19 cellular contexts compared by ENCODE assay signal in the genomic region with DNA sequence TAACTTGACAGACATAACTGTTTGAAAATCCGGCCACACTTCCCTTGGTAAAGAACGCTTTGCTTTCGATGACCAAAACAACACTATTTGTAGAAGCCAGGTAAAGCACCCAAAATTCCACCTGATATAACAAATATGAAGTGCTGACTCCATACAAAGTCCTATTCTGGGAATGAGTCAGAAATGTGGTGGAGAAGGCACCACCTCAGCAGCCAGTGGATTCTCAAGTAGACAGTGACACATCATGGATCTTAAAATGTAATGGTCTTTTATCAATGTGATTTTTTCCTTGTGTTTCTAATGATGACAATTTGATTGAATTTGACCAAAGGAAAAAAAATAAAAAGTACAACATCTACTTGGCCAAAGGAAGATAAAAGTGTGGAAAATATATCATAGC.
A peak's percentile ranks its signal among the peaks of the same experiment; 100 is the strongest.
DNase-seq lines count a peak whose midpoint lies in the region; ATAC-seq, FAIRE-seq and TF ChIP-seq lines count a peak whose summit lies in the region.
"Had no signal": no experiment of that assay in that cellular context is flagged by ENCODE, and none has a peak within 500 bp of the region (broad histone marks: within the 10 kb centered on the region; RNA-seq: fewer than 3 reads in every experiment).

No MANE protein-coding gene starts in this region.

- peak overlapping the region; percentile 38 for H2AK5ac ChIP-seq in IMR-90 (ENCODE audit: low read depth, low read length)

- peak overlapping the region; percentile 99; the same call in 1 of the 2 replicates for H4K5ac ChIP-seq in IMR-90 (ENCODE audit: low read depth, low read length)

- H2AFZ ChIP-seq in IMR-90 (replicated peaks; ENCODE audit: low read length, poor library complexity) (no peak overlapping the region), keratinocyte (ENCODE audit: control insufficient read depth, low read length) (no peak overlapping the region)
- H2AFZ ChIP-seq: neural progenitor cell had no signal

- H3K9me1 ChIP-seq in IMR-90 (ENCODE audit: insufficient read depth, low read length) (peaks cover 10% of the 10 kb centered on the region), keratinocyte (ENCODE audit: control insufficient read depth, extremely low read depth, insufficient read depth, low read length) (no peaks in the 10 kb centered on the region)

- peak overlapping the region; percentile 97 for H2BK120ac ChIP-seq in IMR-90 (ENCODE audit: low read depth, low read length)

- H4K20me1 ChIP-seq in IMR-90 (ENCODE audit: insufficient read depth, low read length) = no peaks in the 10 kb centered on the region
- no peaks in the 10 kb centered on the region for H4K20me1 ChIP-seq in keratinocyte (ENCODE audit: control insufficient read depth, extremely low read depth, insufficient read depth, low read length)

- dilution Hi-C loops in IMR-90 (cut with HindIII; ENCODE audit: low sequenced_read_pairs, unreplicated experiment) = no loop called here
- dilution Hi-C loops in keratinocyte (cut with MboI; ENCODE audit: extremely low pct_ligation_motif_present, low sequenced_read_pairs) = no loop called here

- H2BK20ac ChIP-seq in IMR-90 (ENCODE audit: low read depth, low read length) = peak overlapping the region; percentile 93

- H2AK9ac ChIP-seq in IMR-90 (replicated peaks; ENCODE audit: low read depth, low read length, poor library complexity) = no peak overlapping the region

- H2BK15ac ChIP-seq in IMR-90 (ENCODE audit: low read depth, low read length) = peak overlapping the region; percentile 64; the same call in 2 of the 3 replicates

- TF ChIP-seq POLR2A in IMR-90 (IDR thresholded peaks at IDR 0.05; ENCODE audit: low read depth, low read length) (no peak), body of pancreas (IDR thresholded peaks at IDR 0.05) (no peak)

- peak; percentile 54 for DNase-seq in AG20443 (ENCODE audit: low spot score)
- peak; percentile 71 for DNase-seq in IMR-90
- peak; percentile 49 for DNase-seq in brain microvascular endothelial cell
- peak; percentile 30 for DNase-seq in keratinocyte (ENCODE audit: low read depth, low spot score)
- DNase-seq in body of pancreas = no peak
- DNase-seq in DMS 273 treated with DMSO at 0.1 percent for 48 hours (lab: John Stamatoyannopoulos, UW) = no peak
- DNase-seq in stimulated activated CD4-positive, alpha-beta T cell treated with anti-CD3 and anti-CD28 coated beads, Interleukin-4, amount 100 ng/mL, for 1 hour = no peak
- DNase-seq: activated CD4-positive, CD25-positive, alpha-beta regulatory T cell; glutamatergic neuron; NCI-H1092 treated with DMSO at 0.1 percent for 48 hours; NCI-H526; SJCRH30; stimulated activated naive CD8-positive, alpha-beta T cell treated with anti-CD3 and anti-CD28 coated beads, Interleukin-15, amount 100 ng/mL, for 72 hours; upper lobe of left lung had no signal

- peak overlapping the region; percentile 99 for H3K18ac ChIP-seq in IMR-90 (ENCODE audit: low read depth, low read length)

- intact Hi-C loops in IMR-90 (cut with micrococcal nuclease) = loop anchor here (1.0 to 10.0 kb wide), 4 partner anchors 100 to 427 kb away; no protein-coding TSS in a partner anchor
- intact Hi-C loops in body of pancreas (cut with DNase I) = no loop called here

- no peaks in the 10 kb centered on the region for H3K79me1 ChIP-seq in IMR-90 (ENCODE audit: low read depth in 1 of 2, low read length in 2 of 2)

- H3K36me3 ChIP-seq in IMR-90 (ENCODE audit: control insufficient read depth, insufficient read depth, low read length) (no peaks in the 10 kb centered on the region), brain microvascular endothelial cell (replicated peaks) (no peaks in the 10 kb centered on the region), keratinocyte (ENCODE audit: control insufficient read depth in 2 of 2, extremely low read depth in 1 of 2, insufficient read depth in 2 of 2, low read length in 2 of 2) (no peaks in the 10 kb centered on the region), body of pancreas (replicated peaks in 1 of 2; ENCODE audit: insufficient read depth in 1 of 2, low read depth in 2 of 2) (no peaks in the 10 kb centered on the region)
- H3K36me3 ChIP-seq: neural progenitor cell, SJCRH30, upper lobe of left lung had no signal

- H3K27me3 ChIP-seq in IMR-90 (ENCODE audit: control insufficient read depth, insufficient read depth, low read length) (no peaks in the 10 kb centered on the region), brain microvascular endothelial cell (replicated peaks) (no peaks in the 10 kb centered on the region), keratinocyte (ENCODE audit: control insufficient read depth, extremely low read depth, insufficient read depth, low read length) (no peaks in the 10 kb centered on the region), body of pancreas (no peaks in the 10 kb centered on the region)
- H3K27me3 ChIP-seq: neural progenitor cell, SJCRH30, upper lobe of left lung had no signal

- no TSS peak for BruUV-seq in IMR-90 (replicated peaks; lab: Mats Ljungman, UMichigan)

- no peak for FAIRE-seq in keratinocyte (lab: Jason Lieb, UNC)
- FAIRE-seq: GM12891, K562 had no signal

- TF ChIP-seq CTCF in IMR-90 (conservative IDR thresholded peaks at IDR 0.05; ENCODE audit: low read depth, low read length) = 0 out of 2 replicates have a peak, but pooled peaks have one; percentile 13
- TF ChIP-seq CTCF in brain microvascular endothelial cell (IDR thresholded peaks at IDR 0.05; ENCODE audit: low read depth, low read length, missing control alignments) = no peak
- TF ChIP-seq CTCF in keratinocyte (optimal IDR thresholded peaks at IDR 0.05 in 1 of 3, IDR thresholded peaks at IDR 0.05 in 1 of 3, conservative IDR thresholded peaks at IDR 0.05 in 1 of 3; ENCODE audit: extremely low read depth in 1 of 3, insufficient read depth in 2 of 3, low read length in 3 of 3) = peak in 1 of 3 experiments; percentile 45
- no peak for TF ChIP-seq CTCF in body of pancreas (IDR thresholded peaks at IDR 0.05)

- H4K8ac ChIP-seq in IMR-90 (ENCODE audit: low read depth in 2 of 2, low read length in 2 of 2) = peak overlapping the region in 1 of 2 experiments; percentile 63; a peak in 1 of 4 replicates

- no peak overlapping the region for H3K9ac ChIP-seq in IMR-90 (ENCODE audit: low read depth, low read length)
- H3K9ac ChIP-seq in keratinocyte (ENCODE audit: control insufficient read depth, extremely low read depth, insufficient read depth, low read length) = no peak overlapping the region
- H3K9ac ChIP-seq: neural progenitor cell had no signal

- H3K27ac ChIP-seq in IMR-90 (ENCODE audit: insufficient read depth, low read length) (no peak overlapping the region), brain microvascular endothelial cell (no peak overlapping the region), keratinocyte (ENCODE audit: control insufficient read depth, insufficient read depth, low read length) (peak overlapping the region; percentile 4), body of pancreas (no peak overlapping the region)
- H3K27ac ChIP-seq: HL-60, neural progenitor cell, SJCRH30, upper lobe of left lung had no signal

- H3K4me1 ChIP-seq in IMR-90 (ENCODE audit: control insufficient read depth, insufficient read depth, low read length) = peaks cover 18% of the 10 kb centered on the region
- H3K4me1 ChIP-seq in keratinocyte (ENCODE audit: control insufficient read depth, extremely low read depth, insufficient read depth, low read length) = peaks cover 52% of the 10 kb centered on the region
- H3K4me1 ChIP-seq in body of pancreas = no peaks in the 10 kb centered on the region
- H3K4me1 ChIP-seq: upper lobe of left lung had no signal

- peak overlapping the region; percentile 86 for H3K14ac ChIP-seq in IMR-90 (replicated peaks; ENCODE audit: low read depth, low read length)

- POLR2A ChIA-PET in IMR-90 (lab: Charles Lee; ENCODE audit: unreplicated experiment) = interaction anchor here (1.2 kb wide), 1 partner anchor 135 kb away, joined by 3 read pairs; a partner anchor contains a TSS

- no peaks in the 10 kb centered on the region for H3K9me3 ChIP-seq in IMR-90 (ENCODE audit: control insufficient read depth, insufficient read depth, low read length)
- H3K9me3 ChIP-seq in keratinocyte (ENCODE audit: control insufficient read depth, low read depth, low read length) = no peaks in the 10 kb centered on the region
- H3K9me3 ChIP-seq in body of pancreas = no peaks in the 10 kb centered on the region
- H3K9me3 ChIP-seq: SJCRH30, upper lobe of left lung had no signal

- peak overlapping the region; percentile 85 for H3K4ac ChIP-seq in IMR-90 (ENCODE audit: low read depth, low read length)

- in situ Hi-C loops in IMR-90 (cut with MboI; ENCODE audit: low sequenced_read_pairs) = no loop called here
- in situ Hi-C loops in brain microvascular endothelial cell (cut with HindIII; ENCODE audit: low pct_ligation_motif_present, low sequenced_read_pairs) = no loop called here

- H2BK5ac ChIP-seq in IMR-90 (ENCODE audit: low read depth, low read length, poor library complexity, severe bottlenecking) = peak overlapping the region; percentile 59

- H3K56ac ChIP-seq in IMR-90 (ENCODE audit: extremely low read depth, insufficient read depth, low read length) = no peak overlapping the region

- 100% methylated on average over 1 of the region's 3 CpGs; no CpG with 5 or more reads in 1 of the 2 experiments for WGBS in IMR-90 (ENCODE audit: extremely low coverage in 2 of 2, insufficient read length in 1 of 2), 2 experiments
- 93 to 94% methylated on average over 3 of the region's 3 CpGs for WGBS in body of pancreas, 2 donors

- H3K4me2 ChIP-seq in IMR-90 (ENCODE audit: low read depth, low read length) (peak overlapping the region; percentile 26; the same call in 1 of the 2 replicates), keratinocyte (ENCODE audit: control insufficient read depth, extremely low read depth, insufficient read depth, low read depth, low read length) (no peak overlapping the region)
- H3K4me2 ChIP-seq: neural progenitor cell had no signal

- 0 out of 2 replicates have a peak overlapping the region, but pooled peaks have one; percentile 31 for H3K23ac ChIP-seq in IMR-90 (ENCODE audit: low read depth, low read length)

- no peak overlapping the region for H3K4me3 ChIP-seq in IMR-90 (ENCODE audit: insufficient read depth, low read depth, low read length)
- no peak overlapping the region for H3K4me3 ChIP-seq in brain microvascular endothelial cell (ENCODE audit: low read depth, low read length)
- no peak overlapping the region for H3K4me3 ChIP-seq in keratinocyte (ENCODE audit: control insufficient read depth in 2 of 3, extremely low read depth in 1 of 3, insufficient read depth in 2 of 3, low read depth in 1 of 3, low read length in 3 of 3)
- H3K4me3 ChIP-seq in body of pancreas = no peak overlapping the region
- H3K4me3 ChIP-seq: K562, neural progenitor cell, SJCRH30, upper lobe of left lung had no signal

- CTCF ChIA-PET in IMR-90 (lab: Yijun Ruan, JAX) = no interaction called here

- H3K79me2 ChIP-seq in keratinocyte (ENCODE audit: control insufficient read depth, insufficient read depth, low read length) = no peaks in the 10 kb centered on the region

- ATAC-seq in IMR-90 (ENCODE audit: low read depth) = peak; percentile 36; the same call in 1 of the 2 replicates
- no peak for ATAC-seq in body of pancreas
- ATAC-seq in HG03521 (IDR thresholded peaks at IDR 0.05; ENCODE audit: unreplicated experiment) = no peak
- ATAC-seq: K562; stimulated activated naive CD8-positive, alpha-beta T cell treated with anti-CD3 and anti-CD28 coated beads, Interleukin-15, amount 100 ng/mL, for 72 hours had no signal

- TF ChIP-seq RAD21 in IMR-90 (IDR thresholded peaks at IDR 0.05; ENCODE audit: low read length) = no peak; the same call in 1 of the 2 replicates

- H4K91ac ChIP-seq in IMR-90 (ENCODE audit: insufficient read depth, low read depth, low read length) = peak overlapping the region; percentile 89

Comparison
In these comparisons a context has a peak if more than half of its experiments do, and no peak if none do; other contexts are left out.
1. DNase-seq: peak in AG20443 (single experiment), IMR-90 (single experiment), brain microvascular endothelial cell (single experiment) and keratinocyte (single experiment); none in body of pancreas (0 of 4), DMS 273 treated with DMSO at 0.1 percent for 48 hours (single experiment) and stimulated activated CD4-positive, alpha-beta T cell treated with anti-CD3 and anti-CD28 coated beads, Interleukin-4, amount 100 ng/mL, for 1 hour (single experiment).